ENCODE assay signal across 8 cellular contexts in the genomic region with DNA sequence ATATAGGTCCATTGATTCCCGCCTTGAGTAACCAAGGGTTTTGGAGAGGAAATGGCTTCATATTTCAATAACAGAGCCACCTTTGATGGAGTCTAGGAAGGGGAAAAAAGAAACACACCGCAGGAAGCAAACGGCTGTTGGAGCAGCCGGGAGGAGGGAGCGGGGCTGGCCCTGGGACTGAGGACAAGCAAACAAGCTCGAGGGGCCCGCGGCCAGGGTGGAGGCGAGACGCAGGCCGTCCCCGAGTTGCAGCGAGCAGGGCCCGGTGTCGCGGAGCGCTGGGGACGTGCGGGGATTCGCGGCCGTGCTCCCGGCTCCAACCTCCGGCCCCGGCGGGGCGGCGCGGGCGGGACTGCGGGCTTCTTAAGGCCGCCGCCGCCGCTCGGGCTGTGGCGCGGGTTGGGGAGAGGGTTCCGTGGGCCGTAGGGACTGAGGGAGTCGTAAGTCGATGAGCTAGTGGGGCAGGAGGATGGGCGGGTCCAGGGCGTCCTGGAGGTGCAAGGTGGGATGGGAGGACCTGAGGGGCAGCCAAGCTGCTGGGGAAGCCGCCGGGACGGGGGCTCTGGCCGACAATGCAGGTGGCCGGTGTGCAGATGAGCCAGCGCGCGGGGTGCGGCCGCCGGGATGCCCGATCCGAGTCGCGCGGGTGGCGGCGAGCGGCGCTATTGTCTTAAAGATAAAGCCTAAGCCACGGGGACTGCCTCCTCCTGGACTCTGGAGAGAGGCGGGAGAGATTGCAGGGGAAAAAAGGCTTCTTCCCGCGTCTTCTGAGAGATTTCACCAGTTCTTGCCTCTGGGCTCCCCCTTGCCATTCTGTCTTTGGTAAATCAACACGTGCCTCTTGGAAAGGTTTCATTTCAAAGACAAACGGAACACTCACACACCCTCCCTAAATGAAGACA. TPM values are rescaled to one million over a fixed set of nuclear protein-coding genes. Genes with fewer than 3 reads are reported as not detected.
DNase-seq lines count a peak whose midpoint lies in the region; ATAC-seq, FAIRE-seq and TF ChIP-seq lines count a peak whose summit lies in the region.

No MANE protein-coding gene starts in this region.

- in situ Hi-C loops in K562 (cut with MboI): no loop called here

- POLR2A ChIA-PET in A673 (lab: Charles Lee; ENCODE audit: low non-redundant PET) (no interaction called here), K562 (lab: Yijun Ruan, JAX) (no interaction called here)

- H3K27ac ChIP-seq in A673 (ENCODE audit: low read depth, low read length, poor library complexity, severe bottlenecking) (no peak overlapping the region), K562 (ENCODE audit: extremely low read depth, low read depth, low read length) (no peak overlapping the region)

- H3K9ac ChIP-seq in K562 (ENCODE audit: insufficient read depth in 1 of 2, low read depth in 2 of 2, low read length in 2 of 2): no peak overlapping the region

- BruUV-seq in A673 (replicated peaks; lab: Mats Ljungman, UMichigan): no TSS peak
- BruUV-seq in K562 (replicated peaks; lab: Mats Ljungman, UMichigan): no TSS peak

- H3K9me1 ChIP-seq in K562 (ENCODE audit: control insufficient read depth, insufficient read depth, low read length): no peaks in the 10 kb centered on the region

- WGBS in K562 (ENCODE audit: insufficient coverage, low coverage, missing lambda C conversion rate): 7% methylated on average over 55 of the region's 70 CpGs

- no peak for FAIRE-seq in K562 (lab: Jason Lieb, UNC)

- H3K27me3 ChIP-seq in A673 (replicated peaks; ENCODE audit: insufficient read depth, low read depth, low read length, poor library complexity): no peaks in the 10 kb centered on the region
- peaks cover 3 to 18% of the 10 kb centered on the region in 2 experiments; a peak in 3 of 5 replicates for H3K27me3 ChIP-seq in K562 (ENCODE audit: control insufficient read depth in 2 of 2, insufficient read depth in 2 of 2, low read length in 2 of 2)

- no peak overlapping the region for H2AFZ ChIP-seq in K562 (ENCODE audit: low read depth, low read length)

- no peaks in the 10 kb centered on the region for H3K9me3 ChIP-seq in A673 (ENCODE audit: low read depth, low read length, poor library complexity, severe bottlenecking)
- H3K9me3 ChIP-seq in K562 (replicated peaks; ENCODE audit: control insufficient read depth, insufficient read depth, low read depth, low read length): no peaks in the 10 kb centered on the region

- H3K4me2 ChIP-seq in K562 (ENCODE audit: insufficient read depth, low read length): no peak overlapping the region

- TF ChIP-seq RAD21 in K562 (CRISPR knock-in tag; conservative IDR thresholded peaks at IDR 0.05 in 1 of 2, IDR thresholded peaks at IDR 0.05 in 1 of 2): peak in 1 of 2 experiments; percentile 50; a peak in 2 of 4 replicates

- ATAC-seq in HG02981 (IDR thresholded peaks at IDR 0.05; ENCODE audit: unreplicated experiment) (peak; percentile 48), K562 (peak; percentile 83), sciatic nerve (peak; percentile 86)

- H3K79me2 ChIP-seq in K562 (ENCODE audit: control insufficient read depth, insufficient read depth, low read length): no peaks in the 10 kb centered on the region

- H3K4me3 ChIP-seq in A673 (ENCODE audit: low read depth, low read length, poor library complexity, severe bottlenecking) (peak overlapping the region; percentile 54), GM12864 (ENCODE audit: low read depth, low read length) (peak overlapping the region; percentile 42), K562 (no peak overlapping the region), iPS-11a (ENCODE audit: low read depth, low read length) (peak overlapping the region; percentile 53)

- intact Hi-C loops in A673 (cut with micrococcal nuclease; ENCODE audit: unreplicated experiment): loop anchor here (2.0 kb wide), 1 partner anchor 1327 kb away; no protein-coding TSS in a partner anchor
- intact Hi-C loops in K562 (cut with micrococcal nuclease): no loop called here
- intact Hi-C loops in sciatic nerve (cut with DNase I): no loop called here

- H4K20me1 ChIP-seq in K562 (replicated peaks; ENCODE audit: control insufficient read depth, insufficient read depth, low read length): no peaks in the 10 kb centered on the region

- peak; percentile 59 for TF ChIP-seq CTCF in A673 (conservative IDR thresholded peaks at IDR 0.05; ENCODE audit: low read depth, low read length)
- TF ChIP-seq CTCF in GM12864 (IDR thresholded peaks at IDR 0.05; ENCODE audit: low read depth, low read length, missing control alignments): peak; percentile 45
- peak; percentile 28 to 48 (median 31); a peak in 4 of 6 replicates for TF ChIP-seq CTCF in K562 (IDR thresholded peaks at IDR 0.05 in 2 of 3, conservative IDR thresholded peaks at IDR 0.05 in 1 of 3; ENCODE audit: insufficient read depth in 2 of 3, low read depth in 1 of 3, low read length in 3 of 3)

- no peaks in the 10 kb centered on the region for H3K36me3 ChIP-seq in A673 (ENCODE audit: insufficient read depth, low read length, poor library complexity, severe bottlenecking)
- H3K36me3 ChIP-seq in K562 (ENCODE audit: control insufficient read depth, insufficient read depth, low read length): no peaks in the 10 kb centered on the region

- DNase-seq in A673 (ENCODE audit: low spot score) (peak; percentile 72), GM12864 (ENCODE audit: low read depth) (no peak), NCI-H524 treated with DMSO at 0.1 percent for 48 hours (lab: John Stamatoyannopoulos, UW) (peak; percentile 55), K562 (ENCODE audit: extremely low read depth in 1 of 4, low spot score in 3 of 4) (peak in 2 of 4 experiments; percentile 21 to 23), sciatic nerve (ENCODE audit: low spot score) (peak; percentile 82), foreskin melanocyte (no peak)

- no peak for TF ChIP-seq EP300 in K562 (IDR thresholded peaks at IDR 0.05; ENCODE audit: low read length)

- CTCF ChIA-PET in A673 (lab: Charles Lee) (no interaction called here), K562 (lab: Yijun Ruan, JAX; ENCODE audit: low intra/inter-chr PET ratio) (interaction anchor here (0.6 kb wide), 1 partner anchor 268 kb away, joined by 5 read pairs; no protein-coding TSS in a partner anchor)

- peaks cover 3% of the 10 kb centered on the region for H3K4me1 ChIP-seq in A673 (ENCODE audit: insufficient read depth, low read length, poor library complexity, severe bottlenecking)
- H3K4me1 ChIP-seq in K562 (replicated peaks in 1 of 2; ENCODE audit: control insufficient read depth in 2 of 2, insufficient read depth in 2 of 2, low read length in 2 of 2): peaks cover 0 to 8% of the 10 kb centered on the region in 2 experiments; a peak in 1 of 5 replicates

- no peak for TF ChIP-seq POLR2A in K562 (conservative IDR thresholded peaks at IDR 0.05)

TF ChIP-seq in K562, 482 proteins besides CTCF, POLR2A, EP300 and RAD21 (continues in another document):
- TF ChIP-seq, protein P1, sequence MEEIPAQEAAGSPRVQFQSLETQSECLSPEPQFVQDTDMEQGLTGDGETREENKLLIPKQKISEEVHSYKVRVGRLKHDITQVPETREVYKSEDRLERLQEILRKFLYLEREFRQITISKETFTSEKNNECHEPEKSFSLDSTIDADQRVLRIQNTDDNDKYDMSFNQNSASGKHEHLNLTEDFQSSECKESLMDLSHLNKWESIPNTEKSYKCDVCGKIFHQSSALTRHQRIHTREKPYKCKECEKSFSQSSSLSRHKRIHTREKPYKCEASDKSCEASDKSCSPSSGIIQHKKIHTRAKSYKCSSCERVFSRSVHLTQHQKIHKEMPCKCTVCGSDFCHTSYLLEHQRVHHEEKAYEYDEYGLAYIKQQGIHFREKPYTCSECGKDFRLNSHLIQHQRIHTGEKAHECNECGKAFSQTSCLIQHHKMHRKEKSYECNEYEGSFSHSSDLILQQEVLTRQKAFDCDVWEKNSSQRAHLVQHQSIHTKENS (CRISPR knock-in tag; IDR thresholded peaks at IDR 0.05): no peak
- TF ChIP-seq FOXM1 (IDR thresholded peaks at IDR 0.05; ENCODE audit: low read depth) (no peak), FOXM1 (CRISPR knock-in tag; IDR thresholded peaks at IDR 0.05; ENCODE audit: low read depth) (no peak), MYC (IDR thresholded peaks at IDR 0.05; ENCODE audit: low read depth, low read length) (no peak), MYC (CRISPR knock-in tag; IDR thresholded peaks at IDR 0.05; ENCODE audit: borderline replicate concordance, low read depth) (no peak)

RNA-seq across cellular contexts. Expression of a gene that starts 1.5 kb away (rescaled TPM):
- total RNA-seq in A673 (2021) (0.32 and 1.2 TPM in 2 replicates), K562 (2014; rRNA removed) (not detected in 2 replicates), K562 (2014; rRNA removed; fragmentation: Illumina TruSeq; extraction: Trizol) (not detected in 2 replicates), K562 (2015; rRNA removed; fragmentation: Illumina TruSeq; extraction: Trizol) (not detected in 2 replicates), K562 (2021) (not detected in 2 replicates), sciatic nerve (not detected)
- total RNA-seq in K562 (2011; cell fraction: chromatin; rRNA removed; ENCODE audit: low replicate concordance): not detected in 2 replicates
- total RNA-seq in K562 (2011; cell fraction: nucleolus; rRNA removed): not detected in 2 replicates
- total RNA-seq in K562 (2011; cell fraction: nucleoplasm; rRNA removed): not detected in 2 replicates
- polyA plus RNA-seq in K562 (2011; rRNA removed) (not detected in 2 replicates), K562 (2014; fragmentation: Illumina TruSeq; extraction: Trizol) (not detected in 2 replicates), K562 (2014; fragmentation: Nextera tagmentation; extraction: Ambion mirVana) (not detected), K562 (2014; rRNA removed) (not detected in 2 replicates)
- polyA plus RNA-seq in K562 (2011; cell fraction: cytosol; rRNA removed): not detected in 2 replicates
- polyA plus RNA-seq in K562 (2011; cell fraction: nucleus; rRNA removed): not detected in 2 replicates
- polyA plus RNA-seq in K562 (2012): not detected in 2 replicates
- not detected in 2 replicates for polyA minus RNA-seq in K562 (2011; rRNA and poly(A)+ RNA removed)
- not detected in 2 replicates for polyA minus RNA-seq in K562 (2011; cell fraction: cytosol; rRNA and poly(A)+ RNA removed)
- polyA minus RNA-seq in K562 (2011; cell fraction: nucleus; rRNA and poly(A)+ RNA removed): not detected in 2 replicates

Comparison
In these comparisons a context has a peak if more than half of its experiments do, and no peak if none do; other contexts are left out.
1. DNase-seq: peak in A673 (single experiment), NCI-H524 treated with DMSO at 0.1 percent for 48 hours (single experiment) and sciatic nerve (single experiment); none in GM12864 (single experiment) and foreskin melanocyte (single experiment).
2. Peak in every context shown above with its lines, with median percentiles within 50 percentile points of each other: CTCF ChIP-seq and ATAC-seq.